Comparison of ENCODE assay signal across 17 cellular contexts in the genomic region with DNA sequence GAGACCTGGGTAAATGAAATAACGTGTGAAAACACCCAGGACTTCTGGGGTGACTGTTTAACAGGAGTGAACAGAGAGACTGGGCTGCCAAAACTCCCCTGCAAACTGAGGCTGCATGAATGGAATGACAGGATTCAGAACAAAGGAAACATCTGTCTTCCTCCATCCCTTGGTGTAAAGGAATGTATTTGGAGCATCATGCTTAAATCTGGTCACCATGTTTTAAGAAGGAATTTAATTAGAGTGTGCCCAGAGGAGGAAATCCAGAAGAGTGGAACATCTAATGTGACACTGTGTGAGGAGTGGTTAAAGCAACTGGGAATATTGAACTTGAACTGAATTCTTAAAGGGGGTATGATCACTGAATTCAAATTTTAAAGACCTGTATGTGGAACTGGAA.
DNase-seq lines count a peak whose midpoint lies in the region; ATAC-seq and TF ChIP-seq lines count a peak whose summit lies in the region.
"Had no signal": no experiment of that assay in that cellular context is flagged by ENCODE, and none has a peak within 500 bp of the region (broad histone marks: within the 10 kb centered on the region; RNA-seq: fewer than 3 reads in every experiment).

No MANE protein-coding gene starts in this region.

- H3K27me3 ChIP-seq in SK-N-SH (ENCODE audit: insufficient read depth) (no peaks in the 10 kb centered on the region), neural progenitor cell (no peaks in the 10 kb centered on the region)

- no peaks in the 10 kb centered on the region for H3K4me1 Mint-ChIP-seq in neural progenitor cell
- H3K4me1 Mint-ChIP-seq in activated T-helper 1 cell treated with anti-CD3 and anti-CD28 coated beads, Interleukin-12 subunit alpha, Interleukin-12 subunit beta, Interleukin-2, Interleukin-4 antibody, amounts not matched to agents 30 ng/mL and 10 ng/mL and 1 ng/mL, durations not matched to agents 14 hours and 24 hours and 36 hours (ENCODE audit: low read depth) = no peaks in the 10 kb centered on the region

- POLR2A ChIA-PET in SK-N-SH (lab: Yijun Ruan, JAX) = no interaction called here

- intact Hi-C loops in activated T-helper 1 cell treated with anti-CD3 and anti-CD28 coated beads, Interleukin-12 subunit alpha, Interleukin-12 subunit beta, Interleukin-2, Interleukin-4 antibody, amounts not matched to agents 30 ng/mL and 10 ng/mL and 1 ng/mL, durations not matched to agents 14 hours and 24 hours and 36 hours (cut with micrococcal nuclease) = no loop called here

- H3K4me1 ChIP-seq in SK-N-SH (ENCODE audit: control insufficient read depth in 1 of 2, insufficient read depth in 2 of 2, low read depth in 1 of 2, low read length in 1 of 2) (peaks cover 2% of the 10 kb centered on the region in 2 experiments; a peak in 2 of 4 replicates), neural progenitor cell (no peaks in the 10 kb centered on the region)
- H3K4me1 ChIP-seq: A549, Caco-2 had no signal

- H3K79me2 ChIP-seq in SK-N-SH (ENCODE audit: insufficient read depth) (peaks cover 51% of the 10 kb centered on the region), neural progenitor cell (ENCODE audit: low read depth) (no peaks in the 10 kb centered on the region)

- H3K9me3 ChIP-seq in SK-N-SH = no peaks in the 10 kb centered on the region
- H3K9me3 ChIP-seq in neural progenitor cell (ENCODE audit: low read depth) = no peaks in the 10 kb centered on the region
- H3K9me3 ChIP-seq: A549, Caco-2 had no signal

- no peaks in the 10 kb centered on the region for H3K36me3 Mint-ChIP-seq in neural progenitor cell
- no peaks in the 10 kb centered on the region for H3K36me3 Mint-ChIP-seq in activated T-helper 1 cell treated with anti-CD3 and anti-CD28 coated beads, Interleukin-12 subunit alpha, Interleukin-12 subunit beta, Interleukin-2, Interleukin-4 antibody, amounts not matched to agents 30 ng/mL and 10 ng/mL and 1 ng/mL, durations not matched to agents 14 hours and 24 hours and 36 hours (ENCODE audit: low read depth)

- H3K4me2 ChIP-seq in SK-N-SH (no peak overlapping the region), neural progenitor cell (no peak overlapping the region)
- H3K4me2 ChIP-seq: A549 had no signal

- H3K9me2 ChIP-seq in SK-N-SH = no peaks in the 10 kb centered on the region

- no peak for ATAC-seq in HG03460 (IDR thresholded peaks at IDR 0.05; ENCODE audit: unreplicated experiment)
- ATAC-seq: A549, HepG2 had no signal

- no peaks in the 10 kb centered on the region for H3K36me3 ChIP-seq in SK-N-SH (replicated peaks in 1 of 2; ENCODE audit: control insufficient read depth in 1 of 2, insufficient read depth in 2 of 2, low read length in 1 of 2)
- no peaks in the 10 kb centered on the region for H3K36me3 ChIP-seq in neural progenitor cell

- H3K27ac ChIP-seq in SK-N-SH (ENCODE audit: low read depth in 2 of 2, low read length in 1 of 2) = no peak overlapping the region
- H3K27ac ChIP-seq in neural progenitor cell = no peak overlapping the region
- H3K27ac ChIP-seq: A549, C4-2B had no signal

- H3K4me3 ChIP-seq in SK-N-SH (ENCODE audit: low read depth in 2 of 2, low read length in 1 of 2) = no peak overlapping the region
- H3K4me3 ChIP-seq in neural progenitor cell = no peak overlapping the region
- H3K4me3 ChIP-seq: A549 had no signal

- no peak for TF ChIP-seq RAD21 in SK-N-SH (IDR thresholded peaks at IDR 0.05; ENCODE audit: low read length)

- H3K27me3 Mint-ChIP-seq in neural progenitor cell (ENCODE audit: insufficient read depth, low read depth) = no peaks in the 10 kb centered on the region
- no peaks in the 10 kb centered on the region for H3K27me3 Mint-ChIP-seq in activated T-helper 1 cell treated with anti-CD3 and anti-CD28 coated beads, Interleukin-12 subunit alpha, Interleukin-12 subunit beta, Interleukin-2, Interleukin-4 antibody, amounts not matched to agents 30 ng/mL and 10 ng/mL and 1 ng/mL, durations not matched to agents 14 hours and 24 hours and 36 hours (ENCODE audit: insufficient read depth)
- H3K27me3 Mint-ChIP-seq: CD4-positive, alpha-beta T cell had no signal

- peak; percentile 12 for DNase-seq in SK-N-SH
- peak; percentile 9 to 24 for DNase-seq in dermis microvascular lymphatic vessel endothelial cell (ENCODE audit: low read depth in 2 of 2)
- peak; percentile 35 for DNase-seq in neural progenitor cell (ENCODE audit: low spot score)
- DNase-seq in DMS114 treated with DMSO at 0.1 percent for 48 hours (lab: John Stamatoyannopoulos, UW; ENCODE audit: unreplicated experiment) = no peak
- no peak for DNase-seq in activated T-helper 1 cell treated with anti-CD3 and anti-CD28 coated beads, Interleukin-12 subunit alpha, Interleukin-12 subunit beta, Interleukin-2, Interleukin-4 antibody, amounts not matched to agents 30 ng/mL and 10 ng/mL and 1 ng/mL, durations not matched to agents 14 hours and 24 hours and 36 hours (ENCODE audit: low spot score)
- DNase-seq: AML-193; Caco-2; CD4-positive, alpha-beta T cell; DMS153; DMS79; GDM1; GOT3; H9 had no signal

- peaks cover 3% of the 10 kb centered on the region for H3K9me3 Mint-ChIP-seq in neural progenitor cell
- no peaks in the 10 kb centered on the region for H3K9me3 Mint-ChIP-seq in activated T-helper 1 cell treated with anti-CD3 and anti-CD28 coated beads, Interleukin-12 subunit alpha, Interleukin-12 subunit beta, Interleukin-2, Interleukin-4 antibody, amounts not matched to agents 30 ng/mL and 10 ng/mL and 1 ng/mL, durations not matched to agents 14 hours and 24 hours and 36 hours

- H3K9ac ChIP-seq in SK-N-SH (no peak overlapping the region), neural progenitor cell (no peak overlapping the region)

- TF ChIP-seq EP300 in SK-N-SH (IDR thresholded peaks at IDR 0.05; ENCODE audit: borderline replicate concordance in 1 of 2, low read depth in 1 of 2, low read length in 1 of 2) = no peak

- CTCF ChIA-PET in SK-N-SH (lab: Yijun Ruan, JAX) = no interaction called here

- H3F3A ChIP-seq in SK-N-SH (replicated peaks; ENCODE audit: insufficient read depth) (peaks cover 4% of the 10 kb centered on the region), neural progenitor cell (ENCODE audit: low read depth) (no peaks in the 10 kb centered on the region)

- H3K27ac Mint-ChIP-seq in neural progenitor cell = no peak overlapping the region
- no peak overlapping the region for H3K27ac Mint-ChIP-seq in activated T-helper 1 cell treated with anti-CD3 and anti-CD28 coated beads, Interleukin-12 subunit alpha, Interleukin-12 subunit beta, Interleukin-2, Interleukin-4 antibody, amounts not matched to agents 30 ng/mL and 10 ng/mL and 1 ng/mL, durations not matched to agents 14 hours and 24 hours and 36 hours
- H3K27ac Mint-ChIP-seq: CD4-positive, alpha-beta T cell had no signal

- WGBS in SK-N-SH (ENCODE audit: low lambda C conversion rate) = 84% methylated on average over 1 of the region's 1 CpG

- H2AFZ ChIP-seq in SK-N-SH (ENCODE audit: low read depth) (no peak overlapping the region), neural progenitor cell (replicated peaks) (no peak overlapping the region)

- H3K4me3 Mint-ChIP-seq in neural progenitor cell = no peak overlapping the region
- no peak overlapping the region for H3K4me3 Mint-ChIP-seq in activated T-helper 1 cell treated with anti-CD3 and anti-CD28 coated beads, Interleukin-12 subunit alpha, Interleukin-12 subunit beta, Interleukin-2, Interleukin-4 antibody, amounts not matched to agents 30 ng/mL and 10 ng/mL and 1 ng/mL, durations not matched to agents 14 hours and 24 hours and 36 hours
- H3K4me3 Mint-ChIP-seq: CD4-positive, alpha-beta T cell; H9 had no signal

- TF ChIP-seq CTCF in SK-N-SH (IDR thresholded peaks at IDR 0.05) (no peak), neural progenitor cell (IDR thresholded peaks at IDR 0.05) (no peak)

- H4K20me1 ChIP-seq in SK-N-SH (ENCODE audit: insufficient read depth) = peaks cover 4% of the 10 kb centered on the region; the same call in 1 of the 2 replicates
- H4K20me1 ChIP-seq in neural progenitor cell (ENCODE audit: low read depth) = no peaks in the 10 kb centered on the region

TF ChIP-seq in SK-N-SH, 30 proteins besides CTCF, POLR2A, EP300 and RAD21:
- TF ChIP-seq RFX5 (IDR thresholded peaks at IDR 0.05; ENCODE audit: low read length) = no peak
- TF ChIP-seq RCOR1 (IDR thresholded peaks at IDR 0.05; ENCODE audit: low read length) = peak; percentile 51; the same call in 1 of the 2 replicates

Comparison
In these comparisons a context has a peak if more than half of its experiments do, and no peak if none do; other contexts are left out.
1. DNase-seq: peak in SK-N-SH (single experiment), dermis microvascular lymphatic vessel endothelial cell (2 of 2) and neural progenitor cell (single experiment); none in DMS114 treated with DMSO at 0.1 percent for 48 hours (single experiment) and activated T-helper 1 cell treated with anti-CD3 and anti-CD28 coated beads, Interleukin-12 subunit alpha, Interleukin-12 subunit beta, Interleukin-2, Interleukin-4 antibody, amounts not matched to agents 30 ng/mL and 10 ng/mL and 1 ng/mL, durations not matched to agents 14 hours and 24 hours and 36 hours (single experiment).